8 cellular contexts compared by ENCODE assay signal in genomic region chr13:33728271-33729037, GRCh38.
DNase-seq lines count a peak whose midpoint lies in the region; ATAC-seq lines count a peak whose summit lies in the region.

No MANE protein-coding gene starts in this region.

- H3K9me3 ChIP-seq in BLaER1 treated with 17β-estradiol and CSF1 and Interleukin-3, amounts not matched to agents 10 nM and 100 nM (replicated peaks in 1 of 11) = no peaks in the 10 kb centered on the region

- H3K27me3 ChIP-seq in BLaER1 treated with 17β-estradiol and CSF1 and Interleukin-3, amounts not matched to agents 10 nM and 100 nM = no peaks in the 10 kb centered on the region

- intact Hi-C loops in posterior cingulate gyrus (cut with DNase I) = loop anchor here (10.0 kb wide), 1 partner anchor 504 kb away; no protein-coding TSS in a partner anchor

- peak overlapping the region in 10 of 11 experiments; percentile 10 to 76 (median 70); a peak in 19 of 22 replicates for H3K27ac ChIP-seq in BLaER1 treated with 17β-estradiol and CSF1 and Interleukin-3, amounts not matched to agents 10 nM and 100 nM
- peak overlapping the region; percentile 10 for H3K27ac ChIP-seq in angular gyrus (ENCODE audit: low read depth, low read length)

- H3K4me3 ChIP-seq in BLaER1 treated with 17β-estradiol and CSF1 and Interleukin-3, amounts not matched to agents 10 nM and 100 nM = no peak overlapping the region

- DNase-seq in renal cortical epithelial cell (ENCODE audit: low read depth) (peak; percentile 61), NCI-H2029 (lab: John Stamatoyannopoulos, UW) (no peak), posterior cingulate gyrus (no peak), NCI-H1092 treated with DMSO at 0.1 percent for 48 hours (lab: John Stamatoyannopoulos, UW) (no peak)

- H3K4me2 ChIP-seq in BLaER1 treated with 17β-estradiol and CSF1 and Interleukin-3, amounts not matched to agents 10 nM and 100 nM = peak overlapping the region; percentile 58 to 87 (median 76)

- peaks cover 22 to 55% (median 35%) of the 10 kb centered on the region in 10 experiments for H3K4me1 ChIP-seq in BLaER1 treated with 17β-estradiol and CSF1 and Interleukin-3, amounts not matched to agents 10 nM and 100 nM

- H3K36me3 ChIP-seq in BLaER1 treated with 17β-estradiol and CSF1 and Interleukin-3, amounts not matched to agents 10 nM and 100 nM = no peaks in the 10 kb centered on the region

- peak overlapping the region in 6 of 11 experiments; percentile 3 to 52 (median 36); a peak in 8 of 22 replicates for H3K9ac ChIP-seq in BLaER1 treated with 17β-estradiol and CSF1 and Interleukin-3, amounts not matched to agents 10 nM and 100 nM

- ATAC-seq in GM19397 (IDR thresholded peaks at IDR 0.05; ENCODE audit: unreplicated experiment) = peak; percentile 85
- peak; percentile 80 for ATAC-seq in HG03196 (IDR thresholded peaks at IDR 0.05; ENCODE audit: unreplicated experiment)

- H4K20me1 ChIP-seq in BLaER1 treated with 17β-estradiol and CSF1 and Interleukin-3, amounts not matched to agents 10 nM and 100 nM = no peaks in the 10 kb centered on the region
